In the genomic region with DNA sequence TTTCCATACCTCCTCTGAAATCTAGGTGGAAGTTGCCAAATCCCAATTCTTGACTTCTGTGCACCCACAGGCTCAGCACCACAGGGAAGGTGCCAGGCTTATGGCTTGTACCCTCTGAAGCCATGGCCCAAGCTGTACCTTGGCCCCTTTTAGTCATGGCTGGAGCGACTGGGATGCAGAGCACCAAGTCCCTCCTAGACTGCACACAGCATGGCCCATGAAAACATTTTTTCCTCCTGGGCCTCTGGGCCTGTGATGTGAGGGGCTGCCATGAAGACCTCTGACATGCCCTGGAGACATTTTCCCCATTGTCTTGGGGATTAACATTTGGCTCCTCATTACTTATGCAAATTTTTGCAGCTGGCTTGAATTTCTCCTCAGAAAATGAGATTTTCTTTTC, we compare ENCODE assay signal across 5 cellular contexts.
DNase-seq lines count a peak whose midpoint lies in the region; ATAC-seq, FAIRE-seq and TF ChIP-seq lines count a peak whose summit lies in the region.
"Not testable (repeated sequence)": the region's sequence is repeated elsewhere in the genome, so short reads cannot be mapped to it uniquely, and the experiment has no call there.

No MANE protein-coding gene starts in this region.

- H3K4ac ChIP-seq in mesendoderm (ENCODE audit: low read depth, low read length): not testable (repeated sequence)

- H3K27me3 ChIP-seq in K562 (ENCODE audit: control insufficient read depth in 2 of 2, insufficient read depth in 2 of 2, low read length in 2 of 2); mesendoderm (ENCODE audit: insufficient read depth, low read length, poor library complexity): not testable (repeated sequence)

- not testable (repeated sequence) for TF ChIP-seq POLR2A in A549 (IDR thresholded peaks at IDR 0.05; ENCODE audit: low read length); K562 (conservative IDR thresholded peaks at IDR 0.05)

- not testable (repeated sequence) for H3K56ac ChIP-seq in mesendoderm (ENCODE audit: low read length)

- in situ Hi-C loops in K562 (cut with MboI): not testable (repeated sequence)

- H2AK5ac ChIP-seq in mesendoderm (ENCODE audit: low read length): not testable (repeated sequence)

- not testable (repeated sequence) for TF ChIP-seq CTCF in A549 (IDR thresholded peaks at IDR 0.05); HEK293 (tag by site-specific recombination; IDR thresholded peaks at IDR 0.05); K562 (IDR thresholded peaks at IDR 0.05 in 2 of 3, conservative IDR thresholded peaks at IDR 0.05 in 1 of 3; ENCODE audit: insufficient read depth in 2 of 3, low read depth in 1 of 3, low read length in 3 of 3)

- H4K8ac ChIP-seq in mesendoderm (ENCODE audit: low read depth, low read length): not testable (repeated sequence)

- H4K20me1 ChIP-seq in K562 (replicated peaks; ENCODE audit: control insufficient read depth, insufficient read depth, low read length): not testable (repeated sequence)

- intact Hi-C loops in K562 (cut with micrococcal nuclease): not testable (repeated sequence)

- not testable (repeated sequence) for H3K4me1 ChIP-seq in A549; HEK293 (ENCODE audit: control insufficient read depth, insufficient read depth, low read length); K562 (replicated peaks in 1 of 2; ENCODE audit: control insufficient read depth in 2 of 2, insufficient read depth in 2 of 2, low read length in 2 of 2); mesendoderm (ENCODE audit: control insufficient read depth, low read depth, low read length)

- H3K79me1 ChIP-seq in mesendoderm (ENCODE audit: low read length): not testable (repeated sequence)

- not testable (repeated sequence) for TF ChIP-seq RAD21 in A549 (conservative IDR thresholded peaks at IDR 0.05 in 1 of 2, IDR thresholded peaks at IDR 0.05 in 1 of 2); K562 (CRISPR knock-in tag; conservative IDR thresholded peaks at IDR 0.05 in 1 of 2, IDR thresholded peaks at IDR 0.05 in 1 of 2)

- not testable (repeated sequence) for ATAC-seq in A549, K562

- H3K4me2 ChIP-seq in A549; K562 (ENCODE audit: insufficient read depth, low read length); mesendoderm (ENCODE audit: low read length): not testable (repeated sequence)

- CTCF ChIA-PET in A549 (lab: Yijun Ruan, JAX); K562 (lab: Yijun Ruan, JAX; ENCODE audit: low intra/inter-chr PET ratio): not testable (repeated sequence)
- CTCF ChIA-PET in HEK293 (lab: Yijun Ruan, JAX): interaction anchor here (1.2 kb wide), 1 partner anchor 163 kb away, joined by 4 read pairs; no protein-coding TSS in a partner anchor

- not testable (repeated sequence) for H2BK5ac ChIP-seq in mesendoderm (ENCODE audit: low read length)

- H4K5ac ChIP-seq in mesendoderm (ENCODE audit: low read length): not testable (repeated sequence)

- not testable (repeated sequence) for H2AFZ ChIP-seq in K562 (ENCODE audit: low read depth, low read length)

- not testable (repeated sequence) for H3K27ac ChIP-seq in A549; HEK293 (ENCODE audit: extremely low read depth, low read depth, low read length); K562 (ENCODE audit: extremely low read depth, low read depth, low read length); mesendoderm (ENCODE audit: low read depth, low read length)

- POLR2A ChIA-PET in A549 (lab: Yijun Ruan, JAX); HEK293 (lab: Yijun Ruan, JAX); K562 (lab: Yijun Ruan, JAX): not testable (repeated sequence)

- not testable (repeated sequence) for H2BK15ac ChIP-seq in mesendoderm (replicated peaks; ENCODE audit: low read depth)

- WGBS in A549 (ENCODE audit: missing lambda C conversion rate): no CpG with 5 or more reads among the region's 1 CpG
- 0% methylated on average over 1 of the region's 1 CpG for WGBS in K562 (ENCODE audit: insufficient coverage, low coverage, missing lambda C conversion rate)
- no CpG with 5 or more reads among the region's 1 CpG for WGBS in mesendoderm (ENCODE audit: extremely low coverage, insufficient coverage, low lambda C conversion rate)

- not testable (repeated sequence) for H3K18ac ChIP-seq in mesendoderm (ENCODE audit: low read length)

- H3K4me3 ChIP-seq in A549; HEK293 (ENCODE audit: low read depth, low read length); K562; mesendoderm (ENCODE audit: low read length): not testable (repeated sequence)
- H3K4me3 ChIP-seq in iPS-18c (ENCODE audit: insufficient read depth, low read depth, low read length): peak overlapping the region; percentile 24; the same call in 1 of the 2 replicates

- not testable (repeated sequence) for H3K9me3 ChIP-seq in A549; HEK293 (ENCODE audit: control insufficient read depth, insufficient read depth, low read depth, low read length); K562 (replicated peaks; ENCODE audit: control insufficient read depth, insufficient read depth, low read depth, low read length); iPS-18c (ENCODE audit: control insufficient read depth, insufficient read depth, low read length)

- H3K9ac ChIP-seq in K562 (ENCODE audit: insufficient read depth in 1 of 2, low read depth in 2 of 2, low read length in 2 of 2); mesendoderm (ENCODE audit: low read length): not testable (repeated sequence)

- H3K79me2 ChIP-seq in K562 (ENCODE audit: control insufficient read depth, insufficient read depth, low read length); mesendoderm (ENCODE audit: control insufficient read depth, insufficient read depth, low read length): not testable (repeated sequence)

- not testable (repeated sequence) for H3K23ac ChIP-seq in mesendoderm (ENCODE audit: low read length)

- not testable (repeated sequence) for H2BK120ac ChIP-seq in mesendoderm (ENCODE audit: low read depth, low read length)

- DNase-seq in A549 (ENCODE audit: low read depth in 1 of 2, low spot score in 1 of 2); K562 (ENCODE audit: extremely low read depth in 1 of 4, low spot score in 3 of 4): not testable (repeated sequence)
- peak; percentile 10 for DNase-seq in mesendoderm

- not testable (repeated sequence) for FAIRE-seq in A549 (lab: Jason Lieb, UNC); K562 (lab: Jason Lieb, UNC)

- H3K9me1 ChIP-seq in K562 (ENCODE audit: control insufficient read depth, insufficient read depth, low read length): not testable (repeated sequence)

- BruUV-seq in K562 (replicated peaks; lab: Mats Ljungman, UMichigan): not testable (repeated sequence)

- TF ChIP-seq EP300 in A549 (IDR thresholded peaks at IDR 0.05); K562 (IDR thresholded peaks at IDR 0.05; ENCODE audit: low read length): not testable (repeated sequence)

- H3K36me3 ChIP-seq in HEK293 (ENCODE audit: control insufficient read depth in 2 of 2, insufficient read depth in 1 of 2, low read length in 2 of 2); K562 (ENCODE audit: control insufficient read depth, insufficient read depth, low read length); mesendoderm (ENCODE audit: control insufficient read depth, insufficient read depth, low read length): not testable (repeated sequence)

TF ChIP-seq in A549, 52 proteins besides CTCF, POLR2A, EP300 and RAD21:
- TF ChIP-seq ZFP36 (IDR thresholded peaks at IDR 0.05; ENCODE audit: borderline replicate concordance, partially characterized antibody): peak; percentile 86

TF ChIP-seq in HEK293, 187 proteins besides CTCF, POLR2A, EP300 and RAD21:
- TF ChIP-seq TRIM28 (IDR thresholded peaks at IDR 0.05; ENCODE audit: borderline replicate concordance, low read length) (peak; percentile 81; the same call in 1 of the 2 replicates), ZNF510 (tag by site-specific recombination; IDR thresholded peaks at IDR 0.05; ENCODE audit: insufficient replicate concordance) (peak; percentile 34), SETDB1 (IDR thresholded peaks at IDR 0.05; ENCODE audit: insufficient read length, low read length) (peak; percentile 86), ZNF585B (tag by site-specific recombination; IDR thresholded peaks at IDR 0.05) (peak; percentile 96)

TF ChIP-seq in K562, 482 proteins besides CTCF, POLR2A, EP300 and RAD21:
- TF ChIP-seq ZFP36 (IDR thresholded peaks at IDR 0.05; ENCODE audit: low read depth, low read length, partially characterized antibody): peak; percentile 37
